In genomic region chr2:44290271-44290670, GRCh38 we compare ENCODE assay signal across 17 cellular contexts. TPM values are rescaled to one million over a fixed set of nuclear protein-coding genes. Genes with fewer than 3 reads are reported as not detected.
DNase-seq lines count a peak whose midpoint lies in the region; ATAC-seq and TF ChIP-seq lines count a peak whose summit lies in the region.
"Had no signal": no experiment of that assay in that cellular context is flagged by ENCODE, and none has a peak within 500 bp of the region (broad histone marks: within the 10 kb centered on the region; RNA-seq: fewer than 3 reads in every experiment).

No MANE protein-coding gene starts in this region.

- intact Hi-C loops in Caco-2 (cut with micrococcal nuclease; ENCODE audit: unreplicated experiment) = loop anchor here (5.0 kb wide), 1 partner anchor 123 kb away; the partner anchor contains the start of gene PPM1B

- H3K27ac Mint-ChIP-seq in Caco-2 (ENCODE audit: unreplicated experiment) (peak overlapping the region; percentile 62), chondrocyte (ENCODE audit: unreplicated experiment) (peak overlapping the region; percentile 83)
- no peak overlapping the region for H3K27ac Mint-ChIP-seq in activated naive CD8-positive, alpha-beta T cell treated with anti-CD3 and anti-CD28 coated beads for 36 hours
- H3K27ac Mint-ChIP-seq: activated naive CD8-positive, alpha-beta T cell treated with anti-CD3 and anti-CD28 coated beads, Interleukin-2, amount 10 ng/mL, durations not matched to agents 7 days and 5 days; dendritic cell treated with granulocyte-macrophage colony-stimulating factor and Interleukin-4, amounts not matched to agents 40 ng/mL and 50 ng/mL, for 4 days; stimulated activated effector memory CD8-positive, alpha-beta T cell treated with anti-CD3 and anti-CD28 coated beads, Interleukin-12 subunit alpha, Interleukin-12 subunit beta, amount 100 ng/mL, for 72 hours had no signal

- H3K36me3 Mint-ChIP-seq in Caco-2 (ENCODE audit: insufficient read depth, unreplicated experiment) (peaks cover 6% of the 10 kb centered on the region), chondrocyte (ENCODE audit: low read depth) (no peaks in the 10 kb centered on the region)
- H3K36me3 Mint-ChIP-seq in activated naive CD8-positive, alpha-beta T cell treated with anti-CD3 and anti-CD28 coated beads for 36 hours = no peaks in the 10 kb centered on the region
- H3K36me3 Mint-ChIP-seq: activated naive CD8-positive, alpha-beta T cell treated with anti-CD3 and anti-CD28 coated beads, Interleukin-2, amount 10 ng/mL, durations not matched to agents 7 days and 5 days; stimulated activated effector memory CD8-positive, alpha-beta T cell treated with anti-CD3 and anti-CD28 coated beads, Interleukin-12 subunit alpha, Interleukin-12 subunit beta, amount 100 ng/mL, for 72 hours had no signal

- no peak overlapping the region for H3K4me3 ChIP-seq in Caco-2 (ENCODE audit: low read depth, low read length)
- H3K4me3 ChIP-seq: BLaER1 treated with 17β-estradiol and CSF1 and Interleukin-3, amounts not matched to agents 10 nM and 100 nM; gastroesophageal sphincter had no signal

- TF ChIP-seq CTCF in Caco-2 (IDR thresholded peaks at IDR 0.05; ENCODE audit: insufficient read depth in 1 of 2, low read depth in 1 of 2, low read length in 1 of 2, severe bottlenecking in 1 of 2, unreplicated experiment in 1 of 2) = no peak
- no peak for TF ChIP-seq CTCF in chondrocyte (IDR thresholded peaks at IDR 0.05)

- DNase-seq in Caco-2 (no peak), NCI-H226 (peak; percentile 63), chondrocyte (ENCODE audit: low spot score) (no peak), myocyte (ENCODE audit: low read depth) (peak; percentile 52), NCI-H1694 treated with DMSO at 0.1 percent for 48 hours (lab: John Stamatoyannopoulos, UW) (no peak), inferior parietal cortex (ENCODE audit: extremely low spot score) (no peak)
- DNase-seq in activated naive CD8-positive, alpha-beta T cell treated with anti-CD3 and anti-CD28 coated beads for 36 hours = no peak
- DNase-seq: activated CD4-positive, CD25-positive, alpha-beta regulatory T cell treated with anti-CD3 and anti-CD28 coated beads, Interleukin-2, amount 50 U/mL, for 72 hours; activated naive CD8-positive, alpha-beta T cell treated with anti-CD3 and anti-CD28 coated beads, Interleukin-2, amount 10 ng/mL, durations not matched to agents 7 days and 5 days; NCI-H2171; right cardiac atrium; stimulated activated CD4-positive, alpha-beta T cell treated with anti-CD3 and anti-CD28 coated beads, Interleukin-4, amount 100 ng/mL, for 24 hours had no signal

- H3K4me3 Mint-ChIP-seq in Caco-2 (ENCODE audit: unreplicated experiment) (no peak overlapping the region), chondrocyte (ENCODE audit: unreplicated experiment) (no peak overlapping the region)
- H3K4me3 Mint-ChIP-seq in activated naive CD8-positive, alpha-beta T cell treated with anti-CD3 and anti-CD28 coated beads for 36 hours = no peak overlapping the region
- H3K4me3 Mint-ChIP-seq: activated naive CD8-positive, alpha-beta T cell treated with anti-CD3 and anti-CD28 coated beads, Interleukin-2, amount 10 ng/mL, durations not matched to agents 7 days and 5 days; dendritic cell treated with granulocyte-macrophage colony-stimulating factor and Interleukin-4, amounts not matched to agents 40 ng/mL and 50 ng/mL, for 4 days; stimulated activated effector memory CD8-positive, alpha-beta T cell treated with anti-CD3 and anti-CD28 coated beads, Interleukin-12 subunit alpha, Interleukin-12 subunit beta, amount 100 ng/mL, for 72 hours had no signal

- peaks cover 39% of the 10 kb centered on the region for H3K4me1 Mint-ChIP-seq in Caco-2 (ENCODE audit: low read depth, unreplicated experiment)
- H3K4me1 Mint-ChIP-seq in chondrocyte (ENCODE audit: low read depth) = peaks cover 31% of the 10 kb centered on the region
- H3K4me1 Mint-ChIP-seq in activated naive CD8-positive, alpha-beta T cell treated with anti-CD3 and anti-CD28 coated beads for 36 hours = no peaks in the 10 kb centered on the region
- H3K4me1 Mint-ChIP-seq: activated naive CD8-positive, alpha-beta T cell treated with anti-CD3 and anti-CD28 coated beads, Interleukin-2, amount 10 ng/mL, durations not matched to agents 7 days and 5 days; stimulated activated effector memory CD8-positive, alpha-beta T cell treated with anti-CD3 and anti-CD28 coated beads, Interleukin-12 subunit alpha, Interleukin-12 subunit beta, amount 100 ng/mL, for 72 hours had no signal

- no peak for ATAC-seq in HG03571 (IDR thresholded peaks at IDR 0.05; ENCODE audit: unreplicated experiment)
- ATAC-seq: gastroesophageal sphincter; right cardiac atrium; stimulated activated effector memory CD8-positive, alpha-beta T cell treated with anti-CD3 and anti-CD28 coated beads, Interleukin-12 subunit alpha, Interleukin-12 subunit beta, amount 100 ng/mL, for 72 hours had no signal

- H3K9me3 ChIP-seq in Caco-2 = no peaks in the 10 kb centered on the region
- H3K9me3 ChIP-seq: BLaER1 treated with 17β-estradiol and CSF1 and Interleukin-3, amounts not matched to agents 10 nM and 100 nM; gastroesophageal sphincter had no signal

- CTCF ChIA-PET in Caco-2 (lab: Charles Lee) = no interaction called here

- H3K27me3 ChIP-seq in Caco-2 (replicated peaks; ENCODE audit: control insufficient read depth, insufficient read depth, low read length) = no peaks in the 10 kb centered on the region
- H3K27me3 ChIP-seq: BLaER1 treated with 17β-estradiol and CSF1 and Interleukin-3, amounts not matched to agents 10 nM and 100 nM; gastroesophageal sphincter had no signal

- BruUV-seq in Caco-2 (replicated peaks; lab: Mats Ljungman, UMichigan) = no TSS peak

- POLR2A ChIA-PET in Caco-2 (lab: Charles Lee) = no interaction called here

- H3K27me3 Mint-ChIP-seq in Caco-2 (ENCODE audit: insufficient read depth, unreplicated experiment) (no peaks in the 10 kb centered on the region), chondrocyte (ENCODE audit: low read depth) (no peaks in the 10 kb centered on the region)
- no peaks in the 10 kb centered on the region for H3K27me3 Mint-ChIP-seq in activated naive CD8-positive, alpha-beta T cell treated with anti-CD3 and anti-CD28 coated beads for 36 hours

- peaks cover 8% of the 10 kb centered on the region for H3K9me3 Mint-ChIP-seq in Caco-2 (ENCODE audit: unreplicated experiment)
- no peaks in the 10 kb centered on the region for H3K9me3 Mint-ChIP-seq in chondrocyte (ENCODE audit: low read depth)
- H3K9me3 Mint-ChIP-seq in activated naive CD8-positive, alpha-beta T cell treated with anti-CD3 and anti-CD28 coated beads for 36 hours = no peaks in the 10 kb centered on the region
- H3K9me3 Mint-ChIP-seq: activated naive CD8-positive, alpha-beta T cell treated with anti-CD3 and anti-CD28 coated beads, Interleukin-2, amount 10 ng/mL, durations not matched to agents 7 days and 5 days; dendritic cell treated with granulocyte-macrophage colony-stimulating factor and Interleukin-4, amounts not matched to agents 40 ng/mL and 50 ng/mL, for 4 days; stimulated activated effector memory CD8-positive, alpha-beta T cell treated with anti-CD3 and anti-CD28 coated beads, Interleukin-12 subunit alpha, Interleukin-12 subunit beta, amount 100 ng/mL, for 72 hours had no signal

- H3K36me3 ChIP-seq in Caco-2 (ENCODE audit: control insufficient read depth, insufficient read depth, low read length) = no peaks in the 10 kb centered on the region
- H3K36me3 ChIP-seq: BLaER1 treated with 17β-estradiol and CSF1 and Interleukin-3, amounts not matched to agents 10 nM and 100 nM; gastroesophageal sphincter had no signal

- H3K4me1 ChIP-seq in Caco-2 = peaks cover 44% of the 10 kb centered on the region

RNA-seq across cellular contexts. Expression of gene SLC3A1, which starts 15.0 kb away (rescaled TPM):
- 1.5 and 4.0 TPM in 2 replicates for total RNA-seq in Caco-2 (2022)
- not detected in 3 replicates for total RNA-seq in chondrocyte
- not detected in 2 replicates for total RNA-seq in myocyte
- 0.19 TPM for polyA plus RNA-seq in myocyte (2012)
- total RNA-seq in activated naive CD8-positive, alpha-beta T cell treated with anti-CD3 and anti-CD28 coated beads for 36 hours = not detected

Comparison
In these comparisons a context has a peak if more than half of its experiments do, and no peak if none do; other contexts are left out.
1. DNase-seq: peak in NCI-H226 (single experiment) and myocyte (single experiment); none in Caco-2 (0 of 2), chondrocyte (single experiment), activated naive CD8-positive, alpha-beta T cell treated with anti-CD3 and anti-CD28 coated beads for 36 hours (single experiment), NCI-H1694 treated with DMSO at 0.1 percent for 48 hours (single experiment) and inferior parietal cortex (single experiment).